In genomic region chr5:6766558-6767191, GRCh38 we compare ENCODE assay signal across 8 cellular contexts. TPM values are rescaled to one million over a fixed set of nuclear protein-coding genes. Genes with fewer than 3 reads are reported as not detected.
DNase-seq lines count a peak whose midpoint lies in the region; ATAC-seq, FAIRE-seq and TF ChIP-seq lines count a peak whose summit lies in the region.

No MANE protein-coding gene starts in this region.

- BruUV-seq in GM12878 (replicated peaks; lab: Mats Ljungman, UMichigan): no TSS peak

- H3K79me2 ChIP-seq in GM12878 (ENCODE audit: control insufficient read depth, insufficient read depth, low read length) (no peaks in the 10 kb centered on the region), MM.1S (ENCODE audit: low read length) (no peaks in the 10 kb centered on the region)

- POLR2A ChIA-PET in GM12878 (lab: Charles Lee): no interaction called here

- DNase-seq in GM13976 (ENCODE audit: low spot score) (peak; percentile 36), LNCaP clone FGC (ENCODE audit: low read depth) (peak; percentile 83), SHP77 (lab: John Stamatoyannopoulos, UW) (peak; percentile 97 to 98), GM12878 (ENCODE audit: low read depth, low spot score) (no peak), kidney epithelial cell (ENCODE audit: low read depth) (peak; percentile 73), MM.1S (no peak)
- peak; percentile 40 for DNase-seq in stimulated activated CD4-positive, alpha-beta T cell treated with anti-CD3 and anti-CD28 coated beads, Interleukin-4, amount 100 ng/mL, for 24 hours

- no peaks in the 10 kb centered on the region for H3K36me3 ChIP-seq in GM12878 (ENCODE audit: control insufficient read depth in 2 of 2, insufficient read depth in 2 of 2, low read length in 1 of 2)
- no peaks in the 10 kb centered on the region for H3K36me3 ChIP-seq in kidney epithelial cell (ENCODE audit: control insufficient read depth, insufficient read depth, low read length)
- no peaks in the 10 kb centered on the region for H3K36me3 ChIP-seq in MM.1S (replicated peaks; ENCODE audit: insufficient read depth, low read length)

- no peaks in the 10 kb centered on the region for H3K9me2 ChIP-seq in MM.1S (replicated peaks; ENCODE audit: insufficient read depth, low read length)

- no peak overlapping the region for H3K9ac ChIP-seq in GM12878 (ENCODE audit: control insufficient read depth, insufficient read depth, low read length)
- H3K9ac ChIP-seq in MM.1S (ENCODE audit: low read length): no peak overlapping the region

- TF ChIP-seq CTCF in GM13976 (IDR thresholded peaks at IDR 0.05; ENCODE audit: borderline replicate concordance, control extremely low read depth, extremely low read depth, insufficient read depth, missing control alignments) (no peak), LNCaP clone FGC (IDR thresholded peaks at IDR 0.05; ENCODE audit: control insufficient read depth, extremely low read depth, insufficient read depth) (no peak), GM12878 (IDR thresholded peaks at IDR 0.05 in 2 of 3, conservative IDR thresholded peaks at IDR 0.05 in 1 of 3; ENCODE audit: control insufficient read depth in 2 of 3, extremely low read depth in 1 of 3, insufficient read depth in 1 of 3, low read depth in 3 of 3, low read length in 3 of 3) (no peak), kidney epithelial cell (IDR thresholded peaks at IDR 0.05; ENCODE audit: insufficient read depth, low read length, poor library complexity, severe bottlenecking) (no peak), MM.1S (IDR thresholded peaks at IDR 0.05; ENCODE audit: low read length) (no peak)

- no peak for TF ChIP-seq POLR2A in GM12878 (IDR thresholded peaks at IDR 0.05; ENCODE audit: low read depth, low read length)

- H3K4me3 ChIP-seq in LNCaP clone FGC (ENCODE audit: low read depth, low read length) (peak overlapping the region; percentile 22), GM12878 (no peak overlapping the region), kidney epithelial cell (ENCODE audit: low read depth, low read length) (no peak overlapping the region), MM.1S (ENCODE audit: low read length) (no peak overlapping the region)

- H2AFZ ChIP-seq in GM12878 (ENCODE audit: control insufficient read depth, low read depth, low read length): no peak overlapping the region
- no peak overlapping the region for H2AFZ ChIP-seq in MM.1S (ENCODE audit: low read length)

- no peak for FAIRE-seq in GM12878 (lab: Jason Lieb, UNC)

- no peak for TF ChIP-seq RAD21 in GM12878 (IDR thresholded peaks at IDR 0.05; ENCODE audit: insufficient read depth, low read depth, low read length)

- H3F3A ChIP-seq in MM.1S (ENCODE audit: insufficient read depth, low read length): no peaks in the 10 kb centered on the region

- ATAC-seq in GM12878: peak; percentile 67
- no peak for ATAC-seq in HG02884 (IDR thresholded peaks at IDR 0.05; ENCODE audit: unreplicated experiment)

- no peak overlapping the region for H3K27ac ChIP-seq in GM12878 (ENCODE audit: control insufficient read depth, insufficient read depth)
- H3K27ac ChIP-seq in MM.1S (ENCODE audit: low read length): no peak overlapping the region

- RAD21 ChIA-PET in GM12878 (lab: Charles Lee; ENCODE audit: unreplicated experiment): interaction anchor here (1.0 kb wide), 1 partner anchor 1051 kb away, joined by 4 read pairs; no protein-coding TSS in a partner anchor

- in situ Hi-C loops in GM13976 (cut with MboI; ENCODE audit: low sequenced_read_pairs, unreplicated experiment) (no loop called here), GM12878 (cut with MboI) (loop anchor here (5.0 kb wide), 1 partner anchor 986 kb away; no protein-coding TSS in a partner anchor)

- no peaks in the 10 kb centered on the region for H4K20me1 ChIP-seq in GM12878 (ENCODE audit: control insufficient read depth, insufficient read depth)
- H4K20me1 ChIP-seq in MM.1S (ENCODE audit: insufficient read depth, low read length): no peaks in the 10 kb centered on the region

- CTCF ChIA-PET in GM12878 (lab: Yijun Ruan, JAX): interaction anchor here (0.8 to 1.8 kb wide), 8 partner anchors 9 to 985 kb away, joined by 3 to 6 read pairs (median 3); no protein-coding TSS in a partner anchor

- no peaks in the 10 kb centered on the region for H3K9me3 ChIP-seq in GM12878 (replicated peaks; ENCODE audit: control insufficient read depth, insufficient read depth, low read length)
- no peaks in the 10 kb centered on the region for H3K9me3 ChIP-seq in MM.1S (replicated peaks; ENCODE audit: insufficient read depth, low read length)

- H3K4me1 ChIP-seq in GM12878 (ENCODE audit: control insufficient read depth, insufficient read depth, low read length): no peaks in the 10 kb centered on the region
- no peaks in the 10 kb centered on the region for H3K4me1 ChIP-seq in MM.1S (ENCODE audit: low read length)

- WGBS in GM12878 (ENCODE audit: insufficient coverage, insufficient replicate concordance, low lambda C conversion rate, missing lambda C conversion rate): 80% methylated on average over 14 of the region's 15 CpGs

- no peak for TF ChIP-seq EP300 in GM12878 (IDR thresholded peaks at IDR 0.05; ENCODE audit: borderline replicate concordance in 1 of 2, control insufficient read depth in 1 of 2, low read depth in 2 of 2, low read length in 2 of 2)

- no peaks in the 10 kb centered on the region for H3K27me3 ChIP-seq in GM12878 (replicated peaks in 1 of 2; ENCODE audit: control insufficient read depth in 2 of 2, insufficient read depth in 2 of 2, low read length in 1 of 2)
- H3K27me3 ChIP-seq in kidney epithelial cell (ENCODE audit: control insufficient read depth, insufficient read depth, low read length): no peaks in the 10 kb centered on the region
- H3K27me3 ChIP-seq in MM.1S (replicated peaks; ENCODE audit: insufficient read depth, low read length): no peaks in the 10 kb centered on the region

- no peak overlapping the region for H3K4me2 ChIP-seq in GM12878 (ENCODE audit: control insufficient read depth, insufficient read depth)
- no peak overlapping the region for H3K4me2 ChIP-seq in MM.1S (ENCODE audit: low read depth, low read length)

- intact Hi-C loops in GM12878 (cut with micrococcal nuclease; ENCODE audit: unreplicated experiment): loop anchor here (5.0 to 10.0 kb wide), 3 partner anchors 71 to 1051 kb away; no protein-coding TSS in a partner anchor

- SMC1A ChIA-PET in GM12878 (lab: Charles Lee; ENCODE audit: uncharacterized antibody, unreplicated experiment): interaction anchor here (0.6 kb wide), 1 partner anchor 79 kb away, joined by 3 read pairs; no protein-coding TSS in a partner anchor

TF ChIP-seq in GM12878, 131 proteins besides CTCF, POLR2A, EP300 and RAD21:
- no peak for TF ChIP-seq NBN (IDR thresholded peaks at IDR 0.05)
- TF ChIP-seq MEF2A (IDR thresholded peaks at IDR 0.05; ENCODE audit: insufficient read depth, low read depth, low read length): no peak
- TF ChIP-seq MXI1 (IDR thresholded peaks at IDR 0.05; ENCODE audit: low read depth, low read length): no peak
- no peak for TF ChIP-seq NR2C1 (IDR thresholded peaks at IDR 0.05)
- no peak for TF ChIP-seq CBFB (IDR thresholded peaks at IDR 0.05; ENCODE audit: low read depth)
- TF ChIP-seq ELK1 (IDR thresholded peaks at IDR 0.05; ENCODE audit: low read depth, low read length): no peak
- TF ChIP-seq E4F1 (IDR thresholded peaks at IDR 0.05; ENCODE audit: borderline replicate concordance, partially characterized antibody): no peak
- TF ChIP-seq IKZF1 (conservative IDR thresholded peaks at IDR 0.05): no peak

RNA-seq across cellular contexts. Expression of gene TENT4A, which starts 53.4 kb away (rescaled TPM):
- total RNA-seq in GM12878 (2013; cell fraction: nucleolus; rRNA removed): 184 and 188 TPM in 2 replicates
- 15.4 and 18.3 TPM in 2 replicates for total RNA-seq in GM12878 (2014; rRNA removed)
- total RNA-seq in GM12878 (2014; rRNA removed; fragmentation: Illumina TruSeq; extraction: Trizol): 14.4 and 18.4 TPM in 2 replicates
- 26.1 and 30.6 TPM in 2 replicates for total RNA-seq in GM12878 (2021)
- 13.0 TPM for polyA plus RNA-seq in GM12878 (2011; ENCODE audit: low read depth)
- 8.7 and 10.5 TPM in 2 replicates for polyA plus RNA-seq in GM12878 (2011; rRNA removed)
- 7.8 and 8.6 TPM in 2 replicates for polyA plus RNA-seq in GM12878 (2011; cell fraction: cytosol; rRNA removed)
- 101 and 119 TPM in 2 replicates for polyA plus RNA-seq in GM12878 (2011; cell fraction: nucleus; rRNA removed)
- polyA plus RNA-seq in GM12878 (2012): 23.9 and 25.8 TPM in 2 replicates
- 18.4 and 27.5 TPM in 2 replicates for polyA plus RNA-seq in GM12878 (2014; fragmentation: Illumina TruSeq; extraction: Trizol)
- polyA plus RNA-seq in GM12878 (2014; fragmentation: Nextera tagmentation; extraction: Ambion mirVana): 1 to 10 TPM; 1.4 to 2.8 TPM
- polyA plus RNA-seq in GM12878 (2014; rRNA removed): 25.8 and 28.7 TPM in 2 replicates
- 1 to 10 TPM; 2.5 to 3.4 TPM for polyA plus RNA-seq in GM12878 (2016; fragmentation: Nextera tagmentation; extraction: Ambion mirVana)
- 20.3 and 25.2 TPM in 2 replicates for polyA minus RNA-seq in GM12878 (2011; rRNA and poly(A)+ RNA removed)
- polyA minus RNA-seq in GM12878 (2011; cell fraction: cytosol; rRNA and poly(A)+ RNA removed): 11.1 and 12.5 TPM in 2 replicates
- 49.2 and 70.5 TPM in 2 replicates for polyA minus RNA-seq in GM12878 (2011; cell fraction: nucleus; rRNA and poly(A)+ RNA removed)
- total RNA-seq in kidney epithelial cell: 11.5 and 12.0 TPM in 2 replicates

Comparison
In these comparisons a context has a peak if more than half of its experiments do, and no peak if none do; other contexts are left out.
1. DNase-seq: peak in GM13976 (single experiment), LNCaP clone FGC (single experiment), SHP77 (2 of 2), kidney epithelial cell (single experiment) and stimulated activated CD4-positive, alpha-beta T cell treated with anti-CD3 and anti-CD28 coated beads, Interleukin-4, amount 100 ng/mL, for 24 hours (single experiment); none in GM12878 (single experiment) and MM.1S (single experiment).